24 cellular contexts compared by ENCODE assay signal in the genomic region with DNA sequence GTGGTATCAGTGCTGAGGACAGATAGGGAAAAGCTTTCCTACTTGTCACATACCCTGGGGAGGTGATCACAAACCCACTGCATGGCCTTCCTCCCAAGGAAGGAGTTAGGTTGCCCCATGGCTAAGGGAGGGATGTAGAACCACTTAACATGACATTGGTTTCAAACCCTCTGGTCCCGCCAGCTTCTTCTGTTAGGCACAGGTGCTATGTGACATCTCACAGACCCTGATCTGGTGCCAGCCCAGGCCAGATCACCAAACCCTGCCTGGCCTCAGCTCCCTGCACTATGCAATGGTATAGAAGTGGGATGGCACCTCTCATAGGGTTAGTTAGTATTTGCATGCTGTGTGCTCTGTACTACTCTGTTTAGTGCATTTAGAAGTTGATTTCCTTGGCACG. TPM values are rescaled to one million over a fixed set of nuclear protein-coding genes. Genes with fewer than 3 reads are reported as not detected.
DNase-seq lines count a peak whose midpoint lies in the region; ATAC-seq, FAIRE-seq and TF ChIP-seq lines count a peak whose summit lies in the region.
"Had no signal": no experiment of that assay in that cellular context is flagged by ENCODE, and none has a peak within 500 bp of the region (broad histone marks: within the 10 kb centered on the region; RNA-seq: fewer than 3 reads in every experiment).

No MANE protein-coding gene starts in this region.

- peaks cover 0 to 4% (median 0%) of the 10 kb centered on the region in 5 experiments for H3K9me3 Mint-ChIP-seq in brain
- H3K9me3 Mint-ChIP-seq: CD8-positive, alpha-beta memory T cell had no signal

- peaks cover 15% of the 10 kb centered on the region for H3K36me3 Mint-ChIP-seq in brain
- H3K36me3 Mint-ChIP-seq: CD8-positive, alpha-beta memory T cell had no signal

- peak; percentile 9 for FAIRE-seq in HTR-8/SVneo (lab: Jason Lieb, UNC)
- FAIRE-seq: GM18507, RCC 7860 had no signal

- peak overlapping the region; percentile 65 for H2AK5ac ChIP-seq in neuronal stem cell (ENCODE audit: low read depth, low read length)

- H3K4me1 ChIP-seq in neuronal stem cell (ENCODE audit: control insufficient read depth in 2 of 2, insufficient read depth in 1 of 2, low read depth in 1 of 2, low read length in 2 of 2) (peaks cover 16 to 21% of the 10 kb centered on the region in 2 donors), smooth muscle cell (ENCODE audit: low read depth) (peaks cover 17% of the 10 kb centered on the region)

- H3K27me3 Mint-ChIP-seq in brain, result no peaks in the 10 kb centered on the region

- H3K27me3 ChIP-seq in neuronal stem cell (ENCODE audit: control insufficient read depth in 3 of 3, insufficient read depth in 3 of 3, low read depth in 1 of 3, low read length in 3 of 3) (no peaks in the 10 kb centered on the region), smooth muscle cell (ENCODE audit: low read depth) (no peaks in the 10 kb centered on the region)
- H3K27me3 ChIP-seq: MG63, SJSA1 had no signal

- no peak overlapping the region for H2BK15ac ChIP-seq in neuronal stem cell (ENCODE audit: low read length)

- H3K36me3 ChIP-seq in neuronal stem cell (replicated peaks in 1 of 2; ENCODE audit: control insufficient read depth in 2 of 2, insufficient read depth in 2 of 2, low read length in 2 of 2), result peaks cover 1 to 6% of the 10 kb centered on the region in 2 donors
- no peaks in the 10 kb centered on the region for H3K36me3 ChIP-seq in smooth muscle cell (ENCODE audit: low read depth)
- H3K36me3 ChIP-seq: MG63, SJSA1 had no signal

- H3K14ac ChIP-seq in neuronal stem cell (ENCODE audit: low read length), result no peak overlapping the region

- no peak overlapping the region for H4K91ac ChIP-seq in neuronal stem cell (ENCODE audit: low read depth, low read length, poor library complexity)

- no peak overlapping the region for H3K4me3 Mint-ChIP-seq in brain
- H3K4me3 Mint-ChIP-seq: B cell; CD8-positive, alpha-beta memory T cell had no signal

- TF ChIP-seq CTCF in brain (conservative IDR thresholded peaks at IDR 0.05) (no peak), smooth muscle cell (IDR thresholded peaks at IDR 0.05; ENCODE audit: borderline replicate concordance, insufficient read depth, poor library complexity, severe bottlenecking) (no peak)

- H3K18ac ChIP-seq in neuronal stem cell (ENCODE audit: low read length), result peak overlapping the region; percentile 20

- peaks cover 52% of the 10 kb centered on the region for H3K4me1 Mint-ChIP-seq in brain
- H3K4me1 Mint-ChIP-seq: B cell; CD8-positive, alpha-beta memory T cell had no signal

- no peak overlapping the region for H2BK5ac ChIP-seq in neuronal stem cell (ENCODE audit: low read length)

- no peaks in the 10 kb centered on the region for H3K79me1 ChIP-seq in neuronal stem cell (ENCODE audit: low read depth, low read length)

- peaks cover 64% of the 10 kb centered on the region for H3K79me2 ChIP-seq in smooth muscle cell (ENCODE audit: low read depth)

- H3K27ac ChIP-seq in neuronal stem cell (replicated peaks; ENCODE audit: low read length) (no peak overlapping the region), smooth muscle cell (ENCODE audit: low read depth) (no peak overlapping the region)
- H3K27ac ChIP-seq: C4-2B, SJSA1 had no signal

- peak overlapping the region; percentile 70 for H4K8ac ChIP-seq in neuronal stem cell (ENCODE audit: low read depth, low read length)

- no peak overlapping the region for H2BK120ac ChIP-seq in neuronal stem cell (ENCODE audit: low read depth, low read length)

- peak overlapping the region; percentile 7 for H3K23ac ChIP-seq in neuronal stem cell (ENCODE audit: low read depth, low read length, poor library complexity)

- H4K20me1 ChIP-seq in smooth muscle cell (ENCODE audit: low read depth), result peaks cover 84% of the 10 kb centered on the region

- H3F3A ChIP-seq in smooth muscle cell (ENCODE audit: low read depth), result no peaks in the 10 kb centered on the region

- ATAC-seq in left ventricle myocardium superior (peak; percentile 91), HG03457 (IDR thresholded peaks at IDR 0.05; ENCODE audit: unreplicated experiment) (no peak)

- no peak overlapping the region for H3K9ac ChIP-seq in neuronal stem cell (ENCODE audit: low read depth, low read length, poor library complexity)
- H3K9ac ChIP-seq in smooth muscle cell (ENCODE audit: low read depth), result no peak overlapping the region

- WGBS in neuronal stem cell (ENCODE audit: extremely low coverage in 2 of 2, insufficient read length in 2 of 2, insufficient replicate concordance in 1 of 2), 2 donors, result no CpG with 5 or more reads among the region's 2 CpGs
- 92% methylated on average over 2 of the region's 2 CpGs for WGBS in smooth muscle cell (ENCODE audit: low lambda C conversion rate)

- H2BK12ac ChIP-seq in neuronal stem cell (ENCODE audit: low read length), result no peak overlapping the region

- H2AFZ ChIP-seq in neuronal stem cell (ENCODE audit: low read length), result no peak overlapping the region
- no peak overlapping the region for H2AFZ ChIP-seq in smooth muscle cell (ENCODE audit: low read depth)

- intact Hi-C loops in left ventricle myocardium superior (cut with micrococcal nuclease), result no loop called here

- no peak overlapping the region for H3K4me3 ChIP-seq in neuronal stem cell (ENCODE audit: low read length in 2 of 2)
- no peak overlapping the region for H3K4me3 ChIP-seq in smooth muscle cell
- H3K4me3 ChIP-seq: MG63, SJSA1 had no signal

- peak overlapping the region in 3 of 5 experiments; percentile 36 to 83 (median 78) for H3K27ac Mint-ChIP-seq in brain
- H3K27ac Mint-ChIP-seq: B cell; CD8-positive, alpha-beta memory T cell had no signal

- H3K9me3 ChIP-seq in neuronal stem cell (replicated peaks in 1 of 2; ENCODE audit: control insufficient read depth in 2 of 2, insufficient read depth in 1 of 2, low read depth in 1 of 2, low read length in 2 of 2), result no peaks in the 10 kb centered on the region
- H3K9me3 ChIP-seq in smooth muscle cell (replicated peaks; ENCODE audit: low read depth), result no peaks in the 10 kb centered on the region
- H3K9me3 ChIP-seq: MG63, SJSA1 had no signal

- DNase-seq in HTR-8/SVneo (ENCODE audit: insufficient read length, low spot score), result no peak
- DNase-seq in left ventricle myocardium superior, result peak; percentile 45
- DNase-seq in neuronal stem cell (ENCODE audit: low spot score), result no peak
- DNase-seq in H4 (ENCODE audit: low spot score), result no peak
- DNase-seq in smooth muscle cell (lab: John Stamatoyannopoulos, UW; ENCODE audit: unreplicated experiment), result no peak
- DNase-seq: CD8-positive, alpha-beta memory T cell; DMS153; DND-41; H7; KG1; MG63; NCI-H1105 treated with DMSO at 0.1 percent for 48 hours; NCI-H146; NCI-H1930; NCI-H2107; NCI-H524 treated with DMSO at 0.1 percent for 48 hours; NCI-H774 had no signal

- H3K4ac ChIP-seq in neuronal stem cell (ENCODE audit: low read length), result no peak overlapping the region

- H3K4me2 ChIP-seq in neuronal stem cell (ENCODE audit: insufficient read depth, low read length, poor library complexity, severe bottlenecking) (no peak overlapping the region), smooth muscle cell (no peak overlapping the region)

RNA-seq across cellular contexts. Expression of gene TCF7L1, which starts 58.0 kb away (rescaled TPM):
- 15.3 TPM for polyA plus RNA-seq in brain (ENCODE audit: insufficient read depth, low read depth, low replicate concordance)
- total RNA-seq in left ventricle myocardium superior, result 7.1 TPM
- 67.8 TPM for polyA plus RNA-seq in neuronal stem cell (2013, experiment 1 of 2)
- 68.6 TPM for polyA plus RNA-seq in neuronal stem cell (2013, experiment 2 of 2)
- total RNA-seq in H4 (2014; rRNA removed; shearing (Covaris generic)), result 0.17 TPM in 1 of 2 replicates, not detected in the other
- 2.9 and 4.5 TPM in 2 replicates for total RNA-seq in smooth muscle cell
- polyA plus RNA-seq in smooth muscle cell, result 15.2 and 18.2 TPM in 2 replicates
- total RNA-seq: CD8-positive, alpha-beta memory T cell had no signal
